ENCODE assay signal across 10 cellular contexts in genomic region chr18:12422936-12423335, GRCh38. TPM values are rescaled to one million over a fixed set of nuclear protein-coding genes. Genes with fewer than 3 reads are reported as not detected.
A peak's percentile ranks its signal among the peaks of the same experiment; 100 is the strongest.
DNase-seq lines count a peak whose midpoint lies in the region; ATAC-seq and TF ChIP-seq lines count a peak whose summit lies in the region.
"Had no signal": no experiment of that assay in that cellular context is flagged by ENCODE, and none has a peak within 500 bp of the region (broad histone marks: within the 10 kb centered on the region; RNA-seq: fewer than 3 reads in every experiment).

No MANE protein-coding gene starts in this region.

- H4K20me1 ChIP-seq in OCI-LY3 (ENCODE audit: insufficient read depth, low read length) = no peaks in the 10 kb centered on the region

- H3K79me2 ChIP-seq in OCI-LY3 (ENCODE audit: low read length) = peaks cover 6% of the 10 kb centered on the region; the same call in 1 of the 2 replicates

- no peak overlapping the region for H3K9ac ChIP-seq in OCI-LY3 (ENCODE audit: low read length)

- H3K9me3 ChIP-seq in OCI-LY3 (ENCODE audit: insufficient read depth, low read length) = no peaks in the 10 kb centered on the region

- ATAC-seq in GM18519 (IDR thresholded peaks at IDR 0.05; ENCODE audit: low FRiP score, unreplicated experiment) (no peak), HG03342 (IDR thresholded peaks at IDR 0.05; ENCODE audit: unreplicated experiment) (no peak)

- peak; percentile 75 for TF ChIP-seq CTCF in OCI-LY3 (IDR thresholded peaks at IDR 0.05; ENCODE audit: low read depth, low read length)

- H3K4me3 ChIP-seq in OCI-LY3 (ENCODE audit: low read length) = no peak overlapping the region

- H3K27me3 ChIP-seq in OCI-LY3 (ENCODE audit: low read depth, low read length) = no peaks in the 10 kb centered on the region

- peaks cover 8% of the 10 kb centered on the region for H3K4me1 ChIP-seq in OCI-LY3 (ENCODE audit: low read length)

- H3K27ac ChIP-seq in OCI-LY3 (ENCODE audit: low read length) = no peak overlapping the region

- peaks cover 6% of the 10 kb centered on the region for H3K36me3 ChIP-seq in OCI-LY3 (replicated peaks; ENCODE audit: low read depth, low read length)

- no peak overlapping the region for H3K4me2 ChIP-seq in OCI-LY3 (ENCODE audit: low read length)

- DNase-seq in GF-D8 (lab: John Stamatoyannopoulos, UW) (peak; percentile 29), HT1080 (ENCODE audit: low read depth) (peak; percentile 35), germinal center (ENCODE audit: low spot score) (peak; percentile 24), medulla oblongata (ENCODE audit: extremely low spot score) (no peak)
- DNase-seq: activated B cell treated with CpG ODN at 0.5 μM for 24 hours, mammary epithelial cell, NCI-H1092 had no signal

- H2AFZ ChIP-seq in OCI-LY3 (ENCODE audit: low read depth, low read length) = no peak overlapping the region

RNA-seq across cellular contexts. Expression of gene PRELID3A, which starts 15.2 kb away (rescaled TPM):
- 1.2 and 2.1 TPM in 2 replicates for total RNA-seq in HT1080 (2014; rRNA removed; shearing (Covaris generic))
- 1.6 TPM in 2 replicates for polyA plus RNA-seq in HT1080 (2015; cell fraction: cytosol; rRNA removed)
- 4.2 and 8.2 TPM in 2 replicates for polyA plus RNA-seq in HT1080 (2015; cell fraction: nucleus; rRNA removed)

RNA-seq across cellular contexts. Expression of gene AFG3L2, which starts 45.9 kb away (rescaled TPM):
- 71.5 and 75.6 TPM in 2 replicates for total RNA-seq in HT1080 (2014; rRNA removed; shearing (Covaris generic))
- polyA plus RNA-seq in HT1080 (2015; cell fraction: cytosol; rRNA removed) = 45.8 and 54.4 TPM in 2 replicates
- polyA plus RNA-seq in HT1080 (2015; cell fraction: nucleus; rRNA removed) = 53.6 and 57.5 TPM in 2 replicates
